Comparison of ENCODE assay signal across 8 cellular contexts in genomic region chr6:113909224-113909856, GRCh38. TPM values are rescaled to one million over a fixed set of nuclear protein-coding genes. Genes with fewer than 3 reads are reported as not detected.
DNase-seq lines count a peak whose midpoint lies in the region; ATAC-seq and TF ChIP-seq lines count a peak whose summit lies in the region.

No MANE protein-coding gene starts in this region.

- no peaks in the 10 kb centered on the region for H3K79me2 ChIP-seq in parathyroid adenoma

- H3K9me3 ChIP-seq in SK-N-MC (ENCODE audit: low read depth, low read length), result no peaks in the 10 kb centered on the region
- no peaks in the 10 kb centered on the region for H3K9me3 ChIP-seq in parathyroid adenoma (ENCODE audit: control insufficient read depth, low read length)

- H3K4me1 ChIP-seq in parathyroid adenoma, result no peaks in the 10 kb centered on the region

- H2AFZ ChIP-seq in parathyroid adenoma, result no peak overlapping the region

- H3K4me3 Mint-ChIP-seq in T-helper 2 cell treated with Interferon-gamma antibody and Interleukin-4, amounts not matched to agents 5 μg/mL and 100 μg/mL, for 36 hours, result no peak overlapping the region

- H3K9ac ChIP-seq in SK-N-MC (ENCODE audit: insufficient read length), result no peak overlapping the region
- H3K9ac ChIP-seq in parathyroid adenoma, result no peak overlapping the region

- peaks cover 2% of the 10 kb centered on the region for H3K4me1 Mint-ChIP-seq in T-helper 2 cell treated with Interferon-gamma antibody and Interleukin-4, amounts not matched to agents 5 μg/mL and 100 μg/mL, for 36 hours (ENCODE audit: low read depth)

- no peaks in the 10 kb centered on the region for H3K27me3 ChIP-seq in parathyroid adenoma (ENCODE audit: control insufficient read depth, insufficient read depth, low read length)

- no peak overlapping the region for H3K27ac Mint-ChIP-seq in T-helper 2 cell treated with Interferon-gamma antibody and Interleukin-4, amounts not matched to agents 5 μg/mL and 100 μg/mL, for 36 hours

- peak; percentile 58 for ATAC-seq in GM21786 (IDR thresholded peaks at IDR 0.05; ENCODE audit: unreplicated experiment)
- ATAC-seq in left colon, result no peak

- H3K4me3 ChIP-seq in SK-N-MC, result no peak overlapping the region
- no peak overlapping the region for H3K4me3 ChIP-seq in parathyroid adenoma (ENCODE audit: low read depth, low read length)

- intact Hi-C loops in left colon (cut with DNase I, micrococcal nuclease), result no loop called here

- H3K36me3 ChIP-seq in SK-N-MC (ENCODE audit: insufficient read depth, low read length) (no peaks in the 10 kb centered on the region), parathyroid adenoma (ENCODE audit: control insufficient read depth, insufficient read depth, low read length) (no peaks in the 10 kb centered on the region)

- no peak overlapping the region for H3K4me2 ChIP-seq in parathyroid adenoma (ENCODE audit: low read length)

- H3K27me3 Mint-ChIP-seq in T-helper 2 cell treated with Interferon-gamma antibody and Interleukin-4, amounts not matched to agents 5 μg/mL and 100 μg/mL, for 36 hours (ENCODE audit: low read depth), result peaks cover 13% of the 10 kb centered on the region

- DNase-seq in DMS53 treated with DMSO at 0.1 percent for 48 hours (lab: John Stamatoyannopoulos, UW; ENCODE audit: unreplicated experiment), result peak; percentile 27
- peak; percentile 42 for DNase-seq in NCI-H128 (lab: John Stamatoyannopoulos, UW; ENCODE audit: unreplicated experiment)
- peak; percentile 78 for DNase-seq in SK-N-MC (ENCODE audit: low read depth, low spot score)
- peak; percentile 48 for DNase-seq in fibroblast of gingiva (ENCODE audit: low read depth)
- no peak for DNase-seq in left colon
- DNase-seq in T-helper 2 cell treated with Interferon-gamma antibody and Interleukin-4, amounts not matched to agents 5 μg/mL and 100 μg/mL, for 36 hours (ENCODE audit: low spot score), result no peak

- TF ChIP-seq CTCF in parathyroid adenoma (IDR thresholded peaks at IDR 0.05), result peak; percentile 78

- H3K27ac ChIP-seq in SK-N-MC (no peak overlapping the region), parathyroid adenoma (no peak overlapping the region)

- no peaks in the 10 kb centered on the region for H3K36me3 Mint-ChIP-seq in T-helper 2 cell treated with Interferon-gamma antibody and Interleukin-4, amounts not matched to agents 5 μg/mL and 100 μg/mL, for 36 hours (ENCODE audit: low read depth)

- H3K9me3 Mint-ChIP-seq in T-helper 2 cell treated with Interferon-gamma antibody and Interleukin-4, amounts not matched to agents 5 μg/mL and 100 μg/mL, for 36 hours, result no peaks in the 10 kb centered on the region

RNA-seq across cellular contexts. Expression of gene MARCKS, which starts 52.2 kb away (rescaled TPM):
- total RNA-seq in left colon, result 100 to 1,000 TPM; 142 to 223 TPM

Comparison
In these comparisons a context has a peak if more than half of its experiments do, and no peak if none do; other contexts are left out.
1. DNase-seq: peak in DMS53 treated with DMSO at 0.1 percent for 48 hours (single experiment), NCI-H128 (single experiment), SK-N-MC (single experiment) and fibroblast of gingiva (single experiment); none in left colon (0 of 2) and T-helper 2 cell treated with Interferon-gamma antibody and Interleukin-4, amounts not matched to agents 5 μg/mL and 100 μg/mL, for 36 hours (single experiment).